ENCODE assay signal across 1 cellular context in genomic region chr6:155252581-155252980, GRCh38.
TF ChIP-seq lines count a peak whose summit lies in the region.

No MANE protein-coding gene starts in this region.

TF ChIP-seq in GM23338, 12 proteins besides CTCF, POLR2A, EP300 and RAD21 (continued from another document):
- no peak for TF ChIP-seq ZNF462 (CRISPR knock-in tag; IDR thresholded peaks at IDR 0.05)
